ENCODE assay signal across 19 cellular contexts in genomic region chr2:12915792-12916191, GRCh38.
"Had no signal": no experiment of that assay in that cellular context is flagged by ENCODE, and none has a peak within 500 bp of the region (broad histone marks: within the 10 kb centered on the region; RNA-seq: fewer than 3 reads in every experiment).

No MANE protein-coding gene starts in this region.

- H3K27ac ChIP-seq: ascending aorta, cardiac muscle cell, colonic mucosa, epithelial cell of prostate, foreskin keratinocyte, left lung, stomach, VCaP had no signal

- H3K4me1 Mint-ChIP-seq: activated CD4-positive, alpha-beta memory T cell treated with anti-CD3 and anti-CD28 coated beads, Interleukin-2, amount 10 ng/mL, durations not matched to agents 7 days and 5 days; activated CD4-positive, alpha-beta T cell treated with anti-CD3 and anti-CD28 coated beads for 36 hours; activated naive CD8-positive, alpha-beta T cell treated with anti-CD3 and anti-CD28 coated beads, Interleukin-2, amount 10 ng/mL, durations not matched to agents 7 days and 5 days; memory B cell; T-cell had no signal

- H3K36me3 ChIP-seq: ascending aorta, cardiac muscle cell, colonic mucosa, left lung, stomach had no signal

- H3K4me3 Mint-ChIP-seq: activated CD4-positive, alpha-beta memory T cell treated with anti-CD3 and anti-CD28 coated beads, Interleukin-2, amount 10 ng/mL, durations not matched to agents 7 days and 5 days; activated CD4-positive, alpha-beta T cell treated with anti-CD3 and anti-CD28 coated beads for 36 hours; activated naive CD8-positive, alpha-beta T cell treated with anti-CD3 and anti-CD28 coated beads, Interleukin-2, amount 10 ng/mL, durations not matched to agents 7 days and 5 days; memory B cell; nephron; T-cell had no signal

- H3K9me3 ChIP-seq: ascending aorta, colonic mucosa, left lung, stomach had no signal

- DNase-seq: activated CD4-positive, alpha-beta memory T cell treated with anti-CD3 and anti-CD28 coated beads, Interleukin-2, amount 10 ng/mL, durations not matched to agents 7 days and 5 days; activated CD4-positive, alpha-beta T cell treated with anti-CD3 and anti-CD28 coated beads for 36 hours; activated naive CD8-positive, alpha-beta T cell treated with anti-CD3 and anti-CD28 coated beads, Interleukin-2, amount 10 ng/mL, durations not matched to agents 7 days and 5 days; colonic mucosa; effector CD8-positive, alpha-beta T cell; foreskin keratinocyte; left lung; occipital lobe; stimulated activated CD4-positive, alpha-beta T cell treated with anti-CD3 and anti-CD28 coated beads, Interleukin-15, amount 100 ng/mL, for 24 hours; stimulated activated CD4-positive, alpha-beta T cell treated with anti-CD3 and anti-CD28 coated beads, Interleukin-4, amount 100 ng/mL, for 24 hours; stomach; T-cell had no signal

- H3K9me3 Mint-ChIP-seq: activated CD4-positive, alpha-beta memory T cell treated with anti-CD3 and anti-CD28 coated beads, Interleukin-2, amount 10 ng/mL, durations not matched to agents 7 days and 5 days; memory B cell; T-cell had no signal

- H3K27ac Mint-ChIP-seq: activated CD4-positive, alpha-beta memory T cell treated with anti-CD3 and anti-CD28 coated beads, Interleukin-2, amount 10 ng/mL, durations not matched to agents 7 days and 5 days; activated CD4-positive, alpha-beta T cell treated with anti-CD3 and anti-CD28 coated beads for 36 hours; activated naive CD8-positive, alpha-beta T cell treated with anti-CD3 and anti-CD28 coated beads, Interleukin-2, amount 10 ng/mL, durations not matched to agents 7 days and 5 days; memory B cell; nephron; T-cell had no signal

- H3K4me1 ChIP-seq: colonic mucosa, foreskin keratinocyte had no signal

- H3K27me3 ChIP-seq: ascending aorta, cardiac muscle cell, colonic mucosa, foreskin keratinocyte, left lung, stomach had no signal

- FAIRE-seq: islet of Langerhans had no signal

- ATAC-seq: activated CD4-positive, alpha-beta T cell treated with anti-CD3 and anti-CD28 coated beads for 36 hours; foreskin keratinocyte; left lung; T-cell had no signal

- H3K4me3 ChIP-seq: ascending aorta, cardiac muscle cell, colonic mucosa, left lung, stomach had no signal

- H3K36me3 Mint-ChIP-seq: memory B cell, T-cell had no signal
